Comparison of ENCODE assay signal across 3 cellular contexts in genomic region chr10:52053522-52053921, GRCh38.
"Had no signal": no experiment of that assay in that cellular context is flagged by ENCODE, and none has a peak within 500 bp of the region (broad histone marks: within the 10 kb centered on the region; RNA-seq: fewer than 3 reads in every experiment).

No MANE protein-coding gene starts in this region.

- DNase-seq: GDM1, GF-D8 had no signal

- ATAC-seq: GM12878 had no signal

- H3K4me3 ChIP-seq: GM12878 had no signal
